ENCODE assay signal across 1 cellular context in the genomic region with DNA sequence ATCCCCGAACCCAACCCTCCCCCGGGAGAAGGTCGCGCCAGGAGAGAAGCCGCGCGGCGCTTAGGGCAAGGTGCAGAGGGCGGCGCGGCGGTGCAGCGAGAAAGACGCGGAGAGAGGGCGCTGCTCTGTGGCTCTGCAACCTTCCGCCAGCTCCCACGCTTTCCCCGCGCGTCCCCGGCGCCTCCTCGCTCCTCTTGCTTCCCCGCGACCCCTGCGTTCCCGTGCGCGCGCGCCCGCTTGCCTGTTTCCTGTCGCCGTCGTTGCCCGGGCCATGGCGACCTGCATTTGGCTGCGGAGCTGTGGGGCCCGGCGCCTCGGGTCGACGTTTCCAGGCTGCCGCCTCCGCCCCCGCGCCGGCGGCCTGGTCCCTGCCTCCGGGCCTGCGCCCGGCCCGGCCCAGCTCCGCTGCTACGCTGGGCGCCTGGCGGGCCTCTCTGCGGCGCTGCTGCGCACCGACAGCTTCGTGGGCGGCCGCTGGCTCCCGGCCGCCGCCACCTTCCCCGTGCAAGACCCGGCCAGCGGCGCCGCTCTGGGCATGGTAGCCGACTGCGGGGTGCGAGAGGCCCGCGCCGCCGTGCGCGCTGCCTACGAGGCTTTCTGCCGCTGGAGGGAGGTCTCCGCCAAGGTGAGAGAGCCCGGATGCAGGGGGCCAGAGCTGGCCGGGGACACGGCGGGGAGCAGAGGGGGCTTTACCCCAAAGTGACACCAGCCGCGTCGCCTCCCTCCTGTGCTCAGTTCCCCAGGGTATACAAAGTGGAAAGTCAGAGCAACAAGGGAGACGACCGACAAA.
TF ChIP-seq lines count a peak whose summit lies in the region.

A gene (plus strand): TSS at position 244 of the 790 bp plus-strand sequence. CDS start 28 bp downstream, at position 272.

TF ChIP-seq in K562, 482 proteins besides CTCF, POLR2A, EP300 and RAD21 (continued from another document and continues in another):
- TF ChIP-seq, protein P1, sequence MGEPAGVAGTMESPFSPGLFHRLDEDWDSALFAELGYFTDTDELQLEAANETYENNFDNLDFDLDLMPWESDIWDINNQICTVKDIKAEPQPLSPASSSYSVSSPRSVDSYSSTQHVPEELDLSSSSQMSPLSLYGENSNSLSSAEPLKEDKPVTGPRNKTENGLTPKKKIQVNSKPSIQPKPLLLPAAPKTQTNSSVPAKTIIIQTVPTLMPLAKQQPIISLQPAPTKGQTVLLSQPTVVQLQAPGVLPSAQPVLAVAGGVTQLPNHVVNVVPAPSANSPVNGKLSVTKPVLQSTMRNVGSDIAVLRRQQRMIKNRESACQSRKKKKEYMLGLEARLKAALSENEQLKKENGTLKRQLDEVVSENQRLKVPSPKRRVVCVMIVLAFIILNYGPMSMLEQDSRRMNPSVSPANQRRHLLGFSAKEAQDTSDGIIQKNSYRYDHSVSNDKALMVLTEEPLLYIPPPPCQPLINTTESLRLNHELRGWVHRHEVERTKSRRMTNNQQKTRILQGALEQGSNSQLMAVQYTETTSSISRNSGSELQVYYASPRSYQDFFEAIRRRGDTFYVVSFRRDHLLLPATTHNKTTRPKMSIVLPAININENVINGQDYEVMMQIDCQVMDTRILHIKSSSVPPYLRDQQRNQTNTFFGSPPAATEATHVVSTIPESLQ (CRISPR knock-in tag; IDR thresholded peaks at IDR 0.05), result no peak
- TF ChIP-seq, protein P2, sequence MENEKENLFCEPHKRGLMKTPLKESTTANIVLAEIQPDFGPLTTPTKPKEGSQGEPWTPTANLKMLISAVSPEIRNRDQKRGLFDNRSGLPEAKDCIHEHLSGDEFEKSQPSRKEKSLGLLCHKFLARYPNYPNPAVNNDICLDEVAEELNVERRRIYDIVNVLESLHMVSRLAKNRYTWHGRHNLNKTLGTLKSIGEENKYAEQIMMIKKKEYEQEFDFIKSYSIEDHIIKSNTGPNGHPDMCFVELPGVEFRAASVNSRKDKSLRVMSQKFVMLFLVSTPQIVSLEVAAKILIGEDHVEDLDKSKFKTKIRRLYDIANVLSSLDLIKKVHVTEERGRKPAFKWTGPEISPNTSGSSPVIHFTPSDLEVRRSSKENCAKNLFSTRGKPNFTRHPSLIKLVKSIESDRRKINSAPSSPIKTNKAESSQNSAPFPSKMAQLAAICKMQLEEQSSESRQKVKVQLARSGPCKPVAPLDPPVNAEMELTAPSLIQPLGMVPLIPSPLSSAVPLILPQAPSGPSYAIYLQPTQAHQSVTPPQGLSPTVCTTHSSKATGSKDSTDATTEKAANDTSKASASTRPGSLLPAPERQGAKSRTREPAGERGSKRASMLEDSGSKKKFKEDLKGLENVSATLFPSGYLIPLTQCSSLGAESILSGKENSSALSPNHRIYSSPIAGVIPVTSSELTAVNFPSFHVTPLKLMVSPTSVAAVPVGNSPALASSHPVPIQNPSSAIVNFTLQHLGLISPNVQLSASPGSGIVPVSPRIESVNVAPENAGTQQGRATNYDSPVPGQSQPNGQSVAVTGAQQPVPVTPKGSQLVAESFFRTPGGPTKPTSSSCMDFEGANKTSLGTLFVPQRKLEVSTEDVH (IDR thresholded peaks at IDR 0.05; ENCODE audit: low read depth, partially characterized antibody), result no peak
- TF ChIP-seq, protein P3, sequence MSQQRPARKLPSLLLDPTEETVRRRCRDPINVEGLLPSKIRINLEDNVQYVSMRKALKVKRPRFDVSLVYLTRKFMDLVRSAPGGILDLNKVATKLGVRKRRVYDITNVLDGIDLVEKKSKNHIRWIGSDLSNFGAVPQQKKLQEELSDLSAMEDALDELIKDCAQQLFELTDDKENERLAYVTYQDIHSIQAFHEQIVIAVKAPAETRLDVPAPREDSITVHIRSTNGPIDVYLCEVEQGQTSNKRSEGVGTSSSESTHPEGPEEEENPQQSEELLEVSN (IDR thresholded peaks at IDR 0.05; ENCODE audit: borderline replicate concordance in 1 of 2, extremely low read depth in 1 of 2, insufficient read depth in 1 of 2, insufficient read length in 1 of 2, low read depth in 1 of 2, low read length in 1 of 2, poor library complexity in 1 of 2, severe bottlenecking in 1 of 2), result peak; percentile 58 to 81
- peak; percentile 88 for TF ChIP-seq EGR1 (conservative IDR thresholded peaks at IDR 0.05)
- TF ChIP-seq, protein P4, sequence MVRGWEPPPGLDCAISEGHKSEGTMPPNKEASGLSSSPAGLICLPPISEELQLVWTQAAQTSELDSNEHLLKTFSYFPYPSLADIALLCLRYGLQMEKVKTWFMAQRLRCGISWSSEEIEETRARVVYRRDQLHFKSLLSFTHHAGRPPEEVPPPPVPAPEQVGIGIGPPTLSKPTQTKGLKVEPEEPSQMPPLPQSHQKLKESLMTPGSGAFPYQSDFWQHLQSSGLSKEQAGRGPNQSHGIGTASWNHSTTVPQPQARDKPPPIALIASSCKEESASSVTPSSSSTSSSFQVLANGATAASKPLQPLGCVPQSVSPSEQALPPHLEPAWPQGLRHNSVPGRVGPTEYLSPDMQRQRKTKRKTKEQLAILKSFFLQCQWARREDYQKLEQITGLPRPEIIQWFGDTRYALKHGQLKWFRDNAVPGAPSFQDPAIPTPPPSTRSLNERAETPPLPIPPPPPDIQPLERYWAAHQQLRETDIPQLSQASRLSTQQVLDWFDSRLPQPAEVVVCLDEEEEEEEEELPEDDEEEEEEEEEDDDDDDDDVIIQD (CRISPR knock-in tag; IDR thresholded peaks at IDR 0.05), result no peak
- no peak for TF ChIP-seq NFATC3 (IDR thresholded peaks at IDR 0.05)
- TF ChIP-seq ATF1 (CRISPR knock-in tag; IDR thresholded peaks at IDR 0.05), result no peak
- peak; percentile 54 for TF ChIP-seq ATF1 (tag; IDR thresholded peaks at IDR 0.05)
- TF ChIP-seq ZNF444 (CRISPR knock-in tag; IDR thresholded peaks at IDR 0.05), result no peak
- peak; percentile 60; the same call in 1 of the 2 replicates for TF ChIP-seq PHF8 (IDR thresholded peaks at IDR 0.05; ENCODE audit: borderline replicate concordance, low read length)
- TF ChIP-seq, protein P5, sequence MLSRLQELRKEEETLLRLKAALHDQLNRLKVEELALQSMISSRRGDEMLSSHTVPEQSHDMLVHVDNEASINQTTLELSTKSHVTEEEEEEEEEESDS (CRISPR knock-in tag; IDR thresholded peaks at IDR 0.05), result no peak
- TF ChIP-seq ZFX (CRISPR knock-in tag; IDR thresholded peaks at IDR 0.05), result peak; percentile 72
- no peak for TF ChIP-seq ZNF75A (CRISPR knock-in tag; IDR thresholded peaks at IDR 0.05)
- TF ChIP-seq, protein P6, sequence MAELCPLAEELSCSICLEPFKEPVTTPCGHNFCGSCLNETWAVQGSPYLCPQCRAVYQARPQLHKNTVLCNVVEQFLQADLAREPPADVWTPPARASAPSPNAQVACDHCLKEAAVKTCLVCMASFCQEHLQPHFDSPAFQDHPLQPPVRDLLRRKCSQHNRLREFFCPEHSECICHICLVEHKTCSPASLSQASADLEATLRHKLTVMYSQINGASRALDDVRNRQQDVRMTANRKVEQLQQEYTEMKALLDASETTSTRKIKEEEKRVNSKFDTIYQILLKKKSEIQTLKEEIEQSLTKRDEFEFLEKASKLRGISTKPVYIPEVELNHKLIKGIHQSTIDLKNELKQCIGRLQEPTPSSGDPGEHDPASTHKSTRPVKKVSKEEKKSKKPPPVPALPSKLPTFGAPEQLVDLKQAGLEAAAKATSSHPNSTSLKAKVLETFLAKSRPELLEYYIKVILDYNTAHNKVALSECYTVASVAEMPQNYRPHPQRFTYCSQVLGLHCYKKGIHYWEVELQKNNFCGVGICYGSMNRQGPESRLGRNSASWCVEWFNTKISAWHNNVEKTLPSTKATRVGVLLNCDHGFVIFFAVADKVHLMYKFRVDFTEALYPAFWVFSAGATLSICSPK (IDR thresholded peaks at IDR 0.05; ENCODE audit: borderline replicate concordance), result no peak
- no peak for TF ChIP-seq SMARCB1 (IDR thresholded peaks at IDR 0.05; ENCODE audit: insufficient read length, low read depth)
- TF ChIP-seq ZNF717 (CRISPR knock-in tag; IDR thresholded peaks at IDR 0.05), result no peak
- peak; percentile 69 for TF ChIP-seq RBBP5 (IDR thresholded peaks at IDR 0.05; ENCODE audit: borderline replicate concordance, insufficient read depth, low read length, poor library complexity, severe bottlenecking)
- TF ChIP-seq ZNF766 (CRISPR knock-in tag; conservative IDR thresholded peaks at IDR 0.05), result peak; percentile 69
- peak; percentile 43 to 50; a peak in 2 of 4 replicates for TF ChIP-seq ETV6 (IDR thresholded peaks at IDR 0.05; ENCODE audit: borderline replicate concordance in 1 of 2, low read depth in 2 of 2, low read length in 1 of 2)
- TF ChIP-seq ETV6 (CRISPR knock-in tag; IDR thresholded peaks at IDR 0.05; ENCODE audit: borderline replicate concordance), result no peak
- TF ChIP-seq PHF20 (IDR thresholded peaks at IDR 0.05; ENCODE audit: partially characterized antibody), result no peak
- TF ChIP-seq, protein P7, sequence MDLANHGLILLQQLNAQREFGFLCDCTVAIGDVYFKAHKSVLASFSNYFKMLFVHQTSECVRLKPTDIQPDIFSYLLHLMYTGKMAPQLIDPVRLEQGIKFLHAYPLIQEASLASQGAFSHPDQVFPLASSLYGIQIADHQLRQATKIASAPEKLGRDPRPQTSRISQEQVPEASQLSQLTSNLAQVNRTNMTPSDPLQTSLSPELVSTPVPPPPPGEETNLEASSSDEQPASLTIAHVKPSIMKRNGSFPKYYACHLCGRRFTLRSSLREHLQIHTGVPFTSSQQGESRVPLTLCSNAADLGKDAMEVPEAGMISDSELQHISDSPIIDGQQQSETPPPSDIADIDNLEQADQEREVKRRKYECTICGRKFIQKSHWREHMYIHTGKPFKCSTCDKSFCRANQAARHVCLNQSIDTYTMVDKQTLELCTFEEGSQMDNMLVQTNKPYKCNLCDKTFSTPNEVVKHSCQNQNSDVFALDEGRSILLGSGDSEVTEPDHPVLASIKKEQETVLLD (IDR thresholded peaks at IDR 0.05), result no peak
- TF ChIP-seq OTX1 (CRISPR knock-in tag; IDR thresholded peaks at IDR 0.05), result no peak
- TF ChIP-seq, protein P8, sequence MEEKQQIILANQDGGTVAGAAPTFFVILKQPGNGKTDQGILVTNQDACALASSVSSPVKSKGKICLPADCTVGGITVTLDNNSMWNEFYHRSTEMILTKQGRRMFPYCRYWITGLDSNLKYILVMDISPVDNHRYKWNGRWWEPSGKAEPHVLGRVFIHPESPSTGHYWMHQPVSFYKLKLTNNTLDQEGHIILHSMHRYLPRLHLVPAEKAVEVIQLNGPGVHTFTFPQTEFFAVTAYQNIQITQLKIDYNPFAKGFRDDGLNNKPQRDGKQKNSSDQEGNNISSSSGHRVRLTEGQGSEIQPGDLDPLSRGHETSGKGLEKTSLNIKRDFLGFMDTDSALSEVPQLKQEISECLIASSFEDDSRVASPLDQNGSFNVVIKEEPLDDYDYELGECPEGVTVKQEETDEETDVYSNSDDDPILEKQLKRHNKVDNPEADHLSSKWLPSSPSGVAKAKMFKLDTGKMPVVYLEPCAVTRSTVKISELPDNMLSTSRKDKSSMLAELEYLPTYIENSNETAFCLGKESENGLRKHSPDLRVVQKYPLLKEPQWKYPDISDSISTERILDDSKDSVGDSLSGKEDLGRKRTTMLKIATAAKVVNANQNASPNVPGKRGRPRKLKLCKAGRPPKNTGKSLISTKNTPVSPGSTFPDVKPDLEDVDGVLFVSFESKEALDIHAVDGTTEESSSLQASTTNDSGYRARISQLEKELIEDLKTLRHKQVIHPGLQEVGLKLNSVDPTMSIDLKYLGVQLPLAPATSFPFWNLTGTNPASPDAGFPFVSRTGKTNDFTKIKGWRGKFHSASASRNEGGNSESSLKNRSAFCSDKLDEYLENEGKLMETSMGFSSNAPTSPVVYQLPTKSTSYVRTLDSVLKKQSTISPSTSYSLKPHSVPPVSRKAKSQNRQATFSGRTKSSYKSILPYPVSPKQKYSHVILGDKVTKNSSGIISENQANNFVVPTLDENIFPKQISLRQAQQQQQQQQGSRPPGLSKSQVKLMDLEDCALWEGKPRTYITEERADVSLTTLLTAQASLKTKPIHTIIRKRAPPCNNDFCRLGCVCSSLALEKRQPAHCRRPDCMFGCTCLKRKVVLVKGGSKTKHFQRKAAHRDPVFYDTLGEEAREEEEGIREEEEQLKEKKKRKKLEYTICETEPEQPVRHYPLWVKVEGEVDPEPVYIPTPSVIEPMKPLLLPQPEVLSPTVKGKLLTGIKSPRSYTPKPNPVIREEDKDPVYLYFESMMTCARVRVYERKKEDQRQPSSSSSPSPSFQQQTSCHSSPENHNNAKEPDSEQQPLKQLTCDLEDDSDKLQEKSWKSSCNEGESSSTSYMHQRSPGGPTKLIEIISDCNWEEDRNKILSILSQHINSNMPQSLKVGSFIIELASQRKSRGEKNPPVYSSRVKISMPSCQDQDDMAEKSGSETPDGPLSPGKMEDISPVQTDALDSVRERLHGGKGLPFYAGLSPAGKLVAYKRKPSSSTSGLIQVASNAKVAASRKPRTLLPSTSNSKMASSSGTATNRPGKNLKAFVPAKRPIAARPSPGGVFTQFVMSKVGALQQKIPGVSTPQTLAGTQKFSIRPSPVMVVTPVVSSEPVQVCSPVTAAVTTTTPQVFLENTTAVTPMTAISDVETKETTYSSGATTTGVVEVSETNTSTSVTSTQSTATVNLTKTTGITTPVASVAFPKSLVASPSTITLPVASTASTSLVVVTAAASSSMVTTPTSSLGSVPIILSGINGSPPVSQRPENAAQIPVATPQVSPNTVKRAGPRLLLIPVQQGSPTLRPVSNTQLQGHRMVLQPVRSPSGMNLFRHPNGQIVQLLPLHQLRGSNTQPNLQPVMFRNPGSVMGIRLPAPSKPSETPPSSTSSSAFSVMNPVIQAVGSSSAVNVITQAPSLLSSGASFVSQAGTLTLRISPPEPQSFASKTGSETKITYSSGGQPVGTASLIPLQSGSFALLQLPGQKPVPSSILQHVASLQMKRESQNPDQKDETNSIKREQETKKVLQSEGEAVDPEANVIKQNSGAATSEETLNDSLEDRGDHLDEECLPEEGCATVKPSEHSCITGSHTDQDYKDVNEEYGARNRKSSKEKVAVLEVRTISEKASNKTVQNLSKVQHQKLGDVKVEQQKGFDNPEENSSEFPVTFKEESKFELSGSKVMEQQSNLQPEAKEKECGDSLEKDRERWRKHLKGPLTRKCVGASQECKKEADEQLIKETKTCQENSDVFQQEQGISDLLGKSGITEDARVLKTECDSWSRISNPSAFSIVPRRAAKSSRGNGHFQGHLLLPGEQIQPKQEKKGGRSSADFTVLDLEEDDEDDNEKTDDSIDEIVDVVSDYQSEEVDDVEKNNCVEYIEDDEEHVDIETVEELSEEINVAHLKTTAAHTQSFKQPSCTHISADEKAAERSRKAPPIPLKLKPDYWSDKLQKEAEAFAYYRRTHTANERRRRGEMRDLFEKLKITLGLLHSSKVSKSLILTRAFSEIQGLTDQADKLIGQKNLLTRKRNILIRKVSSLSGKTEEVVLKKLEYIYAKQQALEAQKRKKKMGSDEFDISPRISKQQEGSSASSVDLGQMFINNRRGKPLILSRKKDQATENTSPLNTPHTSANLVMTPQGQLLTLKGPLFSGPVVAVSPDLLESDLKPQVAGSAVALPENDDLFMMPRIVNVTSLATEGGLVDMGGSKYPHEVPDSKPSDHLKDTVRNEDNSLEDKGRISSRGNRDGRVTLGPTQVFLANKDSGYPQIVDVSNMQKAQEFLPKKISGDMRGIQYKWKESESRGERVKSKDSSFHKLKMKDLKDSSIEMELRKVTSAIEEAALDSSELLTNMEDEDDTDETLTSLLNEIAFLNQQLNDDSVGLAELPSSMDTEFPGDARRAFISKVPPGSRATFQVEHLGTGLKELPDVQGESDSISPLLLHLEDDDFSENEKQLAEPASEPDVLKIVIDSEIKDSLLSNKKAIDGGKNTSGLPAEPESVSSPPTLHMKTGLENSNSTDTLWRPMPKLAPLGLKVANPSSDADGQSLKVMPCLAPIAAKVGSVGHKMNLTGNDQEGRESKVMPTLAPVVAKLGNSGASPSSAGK (IDR thresholded peaks at IDR 0.05), result peak; percentile 69
